In the genomic region with DNA sequence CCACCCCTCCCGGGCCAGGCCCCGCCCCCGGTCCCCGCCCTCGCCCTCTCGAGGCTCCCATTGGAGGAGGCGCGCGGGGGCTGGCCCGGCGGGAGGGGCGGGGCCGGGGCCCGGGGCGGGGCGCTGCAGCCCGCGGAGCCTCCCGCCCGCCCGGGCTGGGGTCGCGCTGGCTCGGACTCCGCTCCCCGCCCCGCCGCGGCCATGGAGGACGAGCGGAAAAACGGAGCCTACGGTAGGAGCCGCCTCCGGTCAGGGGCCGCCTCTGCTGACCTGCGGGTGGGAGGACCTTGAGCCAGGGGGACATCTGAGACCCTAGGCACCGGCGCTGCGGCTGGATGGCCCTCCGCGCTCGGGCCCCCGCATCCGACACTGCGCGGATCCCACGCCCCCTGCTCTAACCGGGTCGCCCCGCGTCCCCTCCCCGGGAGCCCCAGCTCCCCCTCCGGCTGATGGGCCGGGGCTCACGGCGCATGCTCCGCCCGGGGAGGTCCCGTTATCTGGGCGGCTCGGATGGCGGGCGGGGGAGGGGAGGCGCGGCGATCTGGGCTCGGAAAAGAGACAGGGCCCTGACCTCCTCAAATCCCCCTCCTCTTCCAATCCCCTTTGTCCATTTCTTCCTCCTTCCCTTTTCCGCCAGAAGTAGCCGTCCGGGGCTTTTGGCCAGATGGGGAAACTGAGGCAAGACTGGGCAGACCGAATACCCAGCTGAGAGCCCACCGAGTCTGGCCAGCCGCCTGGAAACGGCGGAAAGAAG, we compare ENCODE assay signal across 8 cellular contexts. TPM values are rescaled to one million over a fixed set of nuclear protein-coding genes. Genes with fewer than 3 reads are reported as not detected.
DNase-seq lines count a peak whose midpoint lies in the region; ATAC-seq lines count a peak whose summit lies in the region.

No MANE protein-coding gene starts in this region.

- H3K4me3 Mint-ChIP-seq in activated CD8-positive, alpha-beta T cell treated with anti-CD3 and anti-CD28 coated beads, Interleukin-2, amount 10 ng/mL, durations not matched to agents 7 days and 5 days: peak overlapping the region; percentile 94

- peak overlapping the region; percentile 90 for H3K4me3 ChIP-seq in ectodermal cell (ENCODE audit: insufficient read depth, low read depth, low read length)

- peak overlapping the region; percentile 100 for H3K27ac Mint-ChIP-seq in activated CD8-positive, alpha-beta T cell treated with anti-CD3 and anti-CD28 coated beads, Interleukin-2, amount 10 ng/mL, durations not matched to agents 7 days and 5 days

- peaks cover 12% of the 10 kb centered on the region for H3K4me1 ChIP-seq in ectodermal cell (ENCODE audit: control insufficient read depth, insufficient read depth, low read length)

- ATAC-seq in HG03097 (IDR thresholded peaks at IDR 0.05; ENCODE audit: low FRiP score, unreplicated experiment): peak; percentile 40
- peak; percentile 83 for ATAC-seq in activated CD8-positive, alpha-beta T cell treated with anti-CD3 and anti-CD28 coated beads, Interleukin-2, amount 10 ng/mL, durations not matched to agents 7 days and 5 days

- H3K9me3 Mint-ChIP-seq in activated CD8-positive, alpha-beta T cell treated with anti-CD3 and anti-CD28 coated beads, Interleukin-2, amount 10 ng/mL, durations not matched to agents 7 days and 5 days (ENCODE audit: insufficient read depth): no peaks in the 10 kb centered on the region

- WGBS in ectodermal cell, 2 experiments: 0 to 1% methylated on average over 76 of the region's 76 CpGs

- POLR2A ChIA-PET in activated CD8-positive, alpha-beta T cell treated with anti-CD3 and anti-CD28 coated beads, Interleukin-2, amount 10 ng/mL, durations not matched to agents 7 days and 5 days (lab: Charles Lee): interaction anchor here (0.5 to 3.8 kb wide), 20 partner anchors 9 to 115 kb away, joined by 3 to 35 read pairs (median 4); a partner anchor contains a TSS

- H3K36me3 Mint-ChIP-seq in activated CD8-positive, alpha-beta T cell treated with anti-CD3 and anti-CD28 coated beads, Interleukin-2, amount 10 ng/mL, durations not matched to agents 7 days and 5 days (ENCODE audit: low read depth): peaks cover 16% of the 10 kb centered on the region

- H3K27ac ChIP-seq in ectodermal cell (ENCODE audit: insufficient read depth, low read depth, low read length, poor library complexity, severe bottlenecking): peak overlapping the region; percentile 89

- CTCF ChIA-PET in activated CD8-positive, alpha-beta T cell treated with anti-CD3 and anti-CD28 coated beads, Interleukin-2, amount 10 ng/mL, durations not matched to agents 7 days and 5 days (lab: Charles Lee): interaction anchor here (0.7 to 6.5 kb wide), 5 partner anchors 21 to 214 kb away, joined by 3 to 70 read pairs (median 3); no protein-coding TSS in a partner anchor

- no peaks in the 10 kb centered on the region for H3K9me3 ChIP-seq in ectodermal cell (ENCODE audit: control insufficient read depth, low read length)

- DNase-seq in NCI-H524 (lab: John Stamatoyannopoulos, UW) (peak; percentile 53 to 75), NCI-H524 treated with DMSO at 0.1 percent for 48 hours (lab: John Stamatoyannopoulos, UW) (no peak), NCI-H748 (lab: John Stamatoyannopoulos, UW; ENCODE audit: unreplicated experiment) (peak; percentile 72), lung microvascular endothelial cell (ENCODE audit: low read depth in 2 of 2) (peak; percentile 72 to 86)
- DNase-seq in activated CD8-positive, alpha-beta T cell treated with anti-CD3 and anti-CD28 coated beads, Interleukin-2, amount 10 ng/mL, durations not matched to agents 7 days and 5 days: peak; percentile 91
- peak; percentile 80 to 85 (median 82) for DNase-seq in stimulated activated CD4-positive, alpha-beta T cell treated with anti-CD3 and anti-CD28 coated beads, TNF-alpha, amount 100 ng/mL, for 4 hours (ENCODE audit: low read depth in 3 of 3)

- H3K4me1 Mint-ChIP-seq in activated CD8-positive, alpha-beta T cell treated with anti-CD3 and anti-CD28 coated beads, Interleukin-2, amount 10 ng/mL, durations not matched to agents 7 days and 5 days (ENCODE audit: low read depth): peaks cover 29% of the 10 kb centered on the region

- H3K27me3 Mint-ChIP-seq in activated CD8-positive, alpha-beta T cell treated with anti-CD3 and anti-CD28 coated beads, Interleukin-2, amount 10 ng/mL, durations not matched to agents 7 days and 5 days (ENCODE audit: low read depth): peaks cover 6% of the 10 kb centered on the region

- H3K36me3 ChIP-seq in ectodermal cell (ENCODE audit: control insufficient read depth, insufficient read depth, low read length): no peaks in the 10 kb centered on the region

- no peaks in the 10 kb centered on the region for H3K27me3 ChIP-seq in ectodermal cell (ENCODE audit: control insufficient read depth, insufficient read depth, low read length, poor library complexity, severe bottlenecking)

RNA-seq across cellular contexts. Expression of a gene that starts 15.4 kb away (rescaled TPM):
- not detected for total RNA-seq in activated CD8-positive, alpha-beta T cell treated with anti-CD3 and anti-CD28 coated beads, Interleukin-2, amount 10 ng/mL, durations not matched to agents 7 days and 5 days
- 2.0 TPM for polyA plus RNA-seq in ectodermal cell (2013, experiment 1 of 4)
- 2.9 TPM for polyA plus RNA-seq in ectodermal cell (2013, experiment 2 of 4)
- polyA plus RNA-seq in ectodermal cell (2013, experiment 3 of 4): 3.9 TPM
- polyA plus RNA-seq in ectodermal cell (2013, experiment 4 of 4): 2.3 TPM
- total RNA-seq in lung microvascular endothelial cell: not detected in 2 replicates

RNA-seq across cellular contexts. Expression of a gene that starts 22.8 kb away (rescaled TPM):
- 100 to 1,000 TPM; 112 to 121 TPM for total RNA-seq in activated CD8-positive, alpha-beta T cell treated with anti-CD3 and anti-CD28 coated beads, Interleukin-2, amount 10 ng/mL, durations not matched to agents 7 days and 5 days
- 184 TPM for polyA plus RNA-seq in ectodermal cell (2013, experiment 1 of 4)
- 199 TPM for polyA plus RNA-seq in ectodermal cell (2013, experiment 2 of 4)
- 149 TPM for polyA plus RNA-seq in ectodermal cell (2013, experiment 3 of 4)
- 159 TPM for polyA plus RNA-seq in ectodermal cell (2013, experiment 4 of 4)
- total RNA-seq in lung microvascular endothelial cell: 37.9 and 71.8 TPM in 2 replicates

RNA-seq across cellular contexts. Expression of a gene that starts 33.7 kb away (rescaled TPM):
- total RNA-seq in activated CD8-positive, alpha-beta T cell treated with anti-CD3 and anti-CD28 coated beads, Interleukin-2, amount 10 ng/mL, durations not matched to agents 7 days and 5 days: 10 to 100 TPM; 86.0 to 88.7 TPM
- 3.8 TPM for polyA plus RNA-seq in ectodermal cell (2013, experiment 1 of 4)
- polyA plus RNA-seq in ectodermal cell (2013, experiment 2 of 4): 2.3 TPM
- polyA plus RNA-seq in ectodermal cell (2013, experiment 3 of 4): 3.6 TPM
- 5.0 TPM for polyA plus RNA-seq in ectodermal cell (2013, experiment 4 of 4)
- 4.1 and 6.5 TPM in 2 replicates for total RNA-seq in lung microvascular endothelial cell

RNA-seq across cellular contexts. Expression of a gene that starts 36.7 kb away (rescaled TPM):
- 10 to 100 TPM; 64.0 to 72.8 TPM for total RNA-seq in activated CD8-positive, alpha-beta T cell treated with anti-CD3 and anti-CD28 coated beads, Interleukin-2, amount 10 ng/mL, durations not matched to agents 7 days and 5 days
- 44.1 TPM for polyA plus RNA-seq in ectodermal cell (2013, experiment 1 of 4)
- 39.5 TPM for polyA plus RNA-seq in ectodermal cell (2013, experiment 2 of 4)
- polyA plus RNA-seq in ectodermal cell (2013, experiment 3 of 4): 36.2 TPM
- 33.4 TPM for polyA plus RNA-seq in ectodermal cell (2013, experiment 4 of 4)
- 4.1 and 6.0 TPM in 2 replicates for total RNA-seq in lung microvascular endothelial cell

RNA-seq across cellular contexts. Expression of a gene that starts 51.6 kb away (rescaled TPM):
- total RNA-seq in activated CD8-positive, alpha-beta T cell treated with anti-CD3 and anti-CD28 coated beads, Interleukin-2, amount 10 ng/mL, durations not matched to agents 7 days and 5 days: 100 to 1,000 TPM; 407 to 408 TPM
- polyA plus RNA-seq in ectodermal cell (2013, experiment 1 of 4): 641 TPM
- 669 TPM for polyA plus RNA-seq in ectodermal cell (2013, experiment 2 of 4)
- polyA plus RNA-seq in ectodermal cell (2013, experiment 3 of 4): 454 TPM
- 486 TPM for polyA plus RNA-seq in ectodermal cell (2013, experiment 4 of 4)
- total RNA-seq in lung microvascular endothelial cell: 57.7 and 71.3 TPM in 2 replicates

Comparison
In these comparisons a context has a peak if more than half of its experiments do, and no peak if none do; other contexts are left out.
1. RNA of a gene that starts 33.7 kb away (total RNA-seq): 86.0 to 88.7 TPM in activated CD8-positive, alpha-beta T cell treated with anti-CD3 and anti-CD28 coated beads, Interleukin-2, amount 10 ng/mL, durations not matched to agents 7 days and 5 days; 4.1 to 6.5 TPM in lung microvascular endothelial cell; every median in the first group is over 10 times any median in the second.